In genomic region chr5:139014726-139015125, GRCh38 we compare ENCODE assay signal across 13 cellular contexts.
A peak's percentile ranks its signal among the peaks of the same experiment; 100 is the strongest.
DNase-seq lines count a peak whose midpoint lies in the region; ATAC-seq and TF ChIP-seq lines count a peak whose summit lies in the region.
"Had no signal": no experiment of that assay in that cellular context is flagged by ENCODE, and none has a peak within 500 bp of the region (broad histone marks: within the 10 kb centered on the region; RNA-seq: fewer than 3 reads in every experiment).

No MANE protein-coding gene starts in this region.

- H3K27ac ChIP-seq in breast epithelium = no peak overlapping the region
- H3K27ac ChIP-seq: 22Rv1 had no signal

- H3K27ac Mint-ChIP-seq in MCF 10A (ENCODE audit: low read depth, unreplicated experiment) = no peak overlapping the region
- H3K27ac Mint-ChIP-seq: activated naive CD8-positive, alpha-beta T cell treated with anti-CD3 and anti-CD28 coated beads, Interleukin-2, amount 10 ng/mL, durations not matched to agents 7 days and 5 days had no signal

- H3K9me3 Mint-ChIP-seq in MCF 10A (ENCODE audit: unreplicated experiment) = no peaks in the 10 kb centered on the region
- H3K9me3 Mint-ChIP-seq: activated naive CD8-positive, alpha-beta T cell treated with anti-CD3 and anti-CD28 coated beads, Interleukin-2, amount 10 ng/mL, durations not matched to agents 7 days and 5 days had no signal

- H3K4me3 ChIP-seq in breast epithelium (no peak overlapping the region), astrocyte of the cerebellum (ENCODE audit: low read depth, low read length) (no peak overlapping the region)

- H3K4me3 Mint-ChIP-seq in MCF 10A (ENCODE audit: unreplicated experiment) = no peak overlapping the region
- H3K4me3 Mint-ChIP-seq: activated naive CD8-positive, alpha-beta T cell treated with anti-CD3 and anti-CD28 coated beads, Interleukin-2, amount 10 ng/mL, durations not matched to agents 7 days and 5 days had no signal

- no peaks in the 10 kb centered on the region for H3K27me3 Mint-ChIP-seq in MCF 10A (ENCODE audit: insufficient read depth, unreplicated experiment)
- H3K27me3 Mint-ChIP-seq: activated naive CD8-positive, alpha-beta T cell treated with anti-CD3 and anti-CD28 coated beads, Interleukin-2, amount 10 ng/mL, durations not matched to agents 7 days and 5 days had no signal

- H3K4me1 Mint-ChIP-seq in MCF 10A (ENCODE audit: insufficient read depth, unreplicated experiment) = peaks cover 22% of the 10 kb centered on the region
- H3K4me1 Mint-ChIP-seq: activated naive CD8-positive, alpha-beta T cell treated with anti-CD3 and anti-CD28 coated beads, Interleukin-2, amount 10 ng/mL, durations not matched to agents 7 days and 5 days had no signal

- no peaks in the 10 kb centered on the region for H3K36me3 ChIP-seq in breast epithelium

- in situ Hi-C loops in astrocyte of the cerebellum (cut with HindIII; ENCODE audit: low sequenced_read_pairs) = no loop called here

- TF ChIP-seq CTCF in MCF 10A (IDR thresholded peaks at IDR 0.05; ENCODE audit: unreplicated experiment) = no peak
- no peak for TF ChIP-seq CTCF in breast epithelium (IDR thresholded peaks at IDR 0.05)
- no peak for TF ChIP-seq CTCF in astrocyte of the cerebellum (IDR thresholded peaks at IDR 0.05; ENCODE audit: low read depth, low read length, missing control alignments)

- POLR2A ChIA-PET in MCF 10A (lab: Yijun Ruan, JAX) = interaction anchor here (0.6 to 1.0 kb wide), 3 partner anchors 30 to 886 kb away, joined by 3 read pairs; no protein-coding TSS in a partner anchor

- no peaks in the 10 kb centered on the region for H3K4me1 ChIP-seq in breast epithelium

- DNase-seq in MCF 10A (ENCODE audit: unreplicated experiment) = peak; percentile 94
- DNase-seq in breast epithelium (ENCODE audit: low spot score in 2 of 2) = no peak
- DNase-seq in astrocyte of the cerebellum (ENCODE audit: low read depth) = peak; percentile 71
- peak; percentile 94 for DNase-seq in iris pigment epithelial cell (ENCODE audit: low read depth)
- no peak for DNase-seq in UCSD-AML1 (lab: John Stamatoyannopoulos, UW; ENCODE audit: unreplicated experiment)
- no peak for DNase-seq in COLO829 (ENCODE audit: low spot score)
- DNase-seq: activated naive CD8-positive, alpha-beta T cell treated with anti-CD3 and anti-CD28 coated beads, Interleukin-2, amount 10 ng/mL, durations not matched to agents 7 days and 5 days; DND-41; NCI-H1694; stimulated activated naive CD4-positive, alpha-beta T cell had no signal

- H3K27me3 ChIP-seq in breast epithelium = no peaks in the 10 kb centered on the region

- no TSS peak for BruUV-seq in MCF 10A (replicated peaks; lab: Mats Ljungman, UMichigan)

- H3K9me3 ChIP-seq in breast epithelium = no peaks in the 10 kb centered on the region

- intact Hi-C loops in MCF 10A (cut with micrococcal nuclease) = no loop called here
- intact Hi-C loops in breast epithelium (cut with DNase I; ENCODE audit: low total_unique reads) = no loop called here

- ATAC-seq in GM19463 (IDR thresholded peaks at IDR 0.05; ENCODE audit: unreplicated experiment) (no peak), HG03378 (IDR thresholded peaks at IDR 0.05; ENCODE audit: unreplicated experiment) (no peak)

- CTCF ChIA-PET in MCF 10A (lab: Yijun Ruan, JAX) = interaction anchor here (0.6 to 1.5 kb wide), 2 partner anchors 8 to 68 kb away, joined by 3 to 4 read pairs; no protein-coding TSS in a partner anchor

- no peak for TF ChIP-seq POLR2A in breast epithelium (IDR thresholded peaks at IDR 0.05)

- peaks cover 31% of the 10 kb centered on the region for H3K36me3 Mint-ChIP-seq in MCF 10A (ENCODE audit: insufficient read depth, unreplicated experiment)

Comparison
In these comparisons a context has a peak if more than half of its experiments do, and no peak if none do; other contexts are left out.
1. DNase-seq: peak in MCF 10A (single experiment), astrocyte of the cerebellum (single experiment) and iris pigment epithelial cell (single experiment); none in breast epithelium (0 of 2), UCSD-AML1 (single experiment) and COLO829 (single experiment).